In genomic region chr9:88533951-88534455, GRCh38 we compare ENCODE assay signal across 9 cellular contexts. TPM values are rescaled to one million over a fixed set of nuclear protein-coding genes. Genes with fewer than 3 reads are reported as not detected.
DNase-seq lines count a peak whose midpoint lies in the region; ATAC-seq, FAIRE-seq and TF ChIP-seq lines count a peak whose summit lies in the region.
"Had no signal": no experiment of that assay in that cellular context is flagged by ENCODE, and none has a peak within 500 bp of the region (broad histone marks: within the 10 kb centered on the region; RNA-seq: fewer than 3 reads in every experiment).

No MANE protein-coding gene starts in this region.

- no TSS peak for BruUV-seq in K562 (replicated peaks; lab: Mats Ljungman, UMichigan)

- in situ Hi-C loops in K562 (cut with MboI): no loop called here

- no peaks in the 10 kb centered on the region for H3K9me3 ChIP-seq in K562 (replicated peaks; ENCODE audit: control insufficient read depth, insufficient read depth, low read depth, low read length)

- H3K9me1 ChIP-seq in K562 (ENCODE audit: control insufficient read depth, insufficient read depth, low read length): no peaks in the 10 kb centered on the region

- peak; percentile 44 for ATAC-seq in K562
- ATAC-seq in stimulated activated memory B cell treated with anti-CD40 and anti-IgM and Interleukin-4, amounts not matched to agents 10 μg/mL and 1 μg/mL and 100 μg/mL, for 72 hours: peak; percentile 15

- H3K36me3 ChIP-seq in K562 (ENCODE audit: control insufficient read depth, insufficient read depth, low read length): no peaks in the 10 kb centered on the region

- peaks cover 20% of the 10 kb centered on the region for H3K27me3 Mint-ChIP-seq in activated naive CD4-positive, alpha-beta T cell treated with anti-CD3 and anti-CD28 coated beads, Interleukin-2, amount 50 U/mL, for 24 hours
- peaks cover 72% of the 10 kb centered on the region for H3K27me3 Mint-ChIP-seq in stimulated activated memory B cell treated with anti-CD40 and anti-IgM and Interleukin-4, amounts not matched to agents 10 μg/mL and 1 μg/mL and 100 μg/mL, for 72 hours

- peak overlapping the region; percentile 56 for H3K4me3 Mint-ChIP-seq in activated naive CD4-positive, alpha-beta T cell treated with anti-CD3 and anti-CD28 coated beads, Interleukin-2, amount 50 U/mL, for 24 hours
- H3K4me3 Mint-ChIP-seq in stimulated activated memory B cell treated with anti-CD40 and anti-IgM and Interleukin-4, amounts not matched to agents 10 μg/mL and 1 μg/mL and 100 μg/mL, for 72 hours: peak overlapping the region; percentile 16

- peak overlapping the region; percentile 66 for H2AFZ ChIP-seq in K562 (ENCODE audit: low read depth, low read length)

- no peaks in the 10 kb centered on the region for H3K36me3 Mint-ChIP-seq in activated naive CD4-positive, alpha-beta T cell treated with anti-CD3 and anti-CD28 coated beads, Interleukin-2, amount 50 U/mL, for 24 hours
- no peaks in the 10 kb centered on the region for H3K36me3 Mint-ChIP-seq in stimulated activated memory B cell treated with anti-CD40 and anti-IgM and Interleukin-4, amounts not matched to agents 10 μg/mL and 1 μg/mL and 100 μg/mL, for 72 hours

- DNase-seq in activated naive CD4-positive, alpha-beta T cell (lab: John Stamatoyannopoulos, UW): no peak
- DNase-seq in K562 (ENCODE audit: extremely low read depth in 1 of 4, low spot score in 3 of 4) (peak; percentile 30 to 62 (median 46)), iris pigment epithelial cell (ENCODE audit: low read depth) (peak; percentile 66), NCI-H187 (lab: John Stamatoyannopoulos, UW) (no peak), NCI-H1417 treated with DMSO at 0.1 percent for 48 hours (lab: John Stamatoyannopoulos, UW) (no peak), hippocampal formation (lab: John Stamatoyannopoulos, UW) (no peak)

- TF ChIP-seq CTCF in K562 (IDR thresholded peaks at IDR 0.05 in 2 of 3, conservative IDR thresholded peaks at IDR 0.05 in 1 of 3; ENCODE audit: insufficient read depth in 2 of 3, low read depth in 1 of 3, low read length in 3 of 3): no peak

- CTCF ChIA-PET in K562 (lab: Yijun Ruan, JAX; ENCODE audit: low intra/inter-chr PET ratio): no interaction called here

- peaks cover 0 to 16% of the 10 kb centered on the region in 2 experiments; a peak in 2 of 5 replicates for H3K4me1 ChIP-seq in K562 (replicated peaks in 1 of 2; ENCODE audit: control insufficient read depth in 2 of 2, insufficient read depth in 2 of 2, low read length in 2 of 2)

- no peaks in the 10 kb centered on the region for H4K20me1 ChIP-seq in K562 (replicated peaks; ENCODE audit: control insufficient read depth, insufficient read depth, low read length)

- POLR2A ChIA-PET in K562 (lab: Yijun Ruan, JAX): interaction anchor here (0.6 kb wide), 1 partner anchor 11 kb away, joined by 3 read pairs; no protein-coding TSS in a partner anchor

- no peak overlapping the region for H3K27ac ChIP-seq in K562 (ENCODE audit: extremely low read depth, low read depth, low read length)

- peaks cover 21% of the 10 kb centered on the region for H3K4me1 Mint-ChIP-seq in activated naive CD4-positive, alpha-beta T cell treated with anti-CD3 and anti-CD28 coated beads, Interleukin-2, amount 50 U/mL, for 24 hours
- peaks cover 8% of the 10 kb centered on the region for H3K4me1 Mint-ChIP-seq in stimulated activated memory B cell treated with anti-CD40 and anti-IgM and Interleukin-4, amounts not matched to agents 10 μg/mL and 1 μg/mL and 100 μg/mL, for 72 hours

- no peaks in the 10 kb centered on the region for H3K79me2 ChIP-seq in K562 (ENCODE audit: control insufficient read depth, insufficient read depth, low read length)

- no peak for TF ChIP-seq RAD21 in K562 (CRISPR knock-in tag; conservative IDR thresholded peaks at IDR 0.05 in 1 of 2, IDR thresholded peaks at IDR 0.05 in 1 of 2)

- peaks cover 0 to 9% of the 10 kb centered on the region in 2 experiments; a peak in 2 of 5 replicates for H3K27me3 ChIP-seq in K562 (ENCODE audit: control insufficient read depth in 2 of 2, insufficient read depth in 2 of 2, low read length in 2 of 2)

- peak overlapping the region; percentile 28 for H3K4me3 ChIP-seq in K562

- H3K4me2 ChIP-seq in K562 (ENCODE audit: insufficient read depth, low read length): peak overlapping the region; percentile 37

- H3K9me3 Mint-ChIP-seq in activated naive CD4-positive, alpha-beta T cell treated with anti-CD3 and anti-CD28 coated beads, Interleukin-2, amount 50 U/mL, for 24 hours: no peaks in the 10 kb centered on the region
- H3K9me3 Mint-ChIP-seq in stimulated activated memory B cell treated with anti-CD40 and anti-IgM and Interleukin-4, amounts not matched to agents 10 μg/mL and 1 μg/mL and 100 μg/mL, for 72 hours: peaks cover 2% of the 10 kb centered on the region

- peak overlapping the region; percentile 77 for H3K27ac Mint-ChIP-seq in activated naive CD4-positive, alpha-beta T cell treated with anti-CD3 and anti-CD28 coated beads, Interleukin-2, amount 50 U/mL, for 24 hours
- H3K27ac Mint-ChIP-seq in stimulated activated memory B cell treated with anti-CD40 and anti-IgM and Interleukin-4, amounts not matched to agents 10 μg/mL and 1 μg/mL and 100 μg/mL, for 72 hours: no peak overlapping the region

- no peak for FAIRE-seq in K562 (lab: Jason Lieb, UNC)
- FAIRE-seq: colon had no signal

- TF ChIP-seq EP300 in K562 (IDR thresholded peaks at IDR 0.05; ENCODE audit: low read length): no peak

- WGBS in K562 (ENCODE audit: insufficient coverage, low coverage, missing lambda C conversion rate): 0% methylated on average over 9 of the region's 41 CpGs

- no peak for TF ChIP-seq POLR2A in K562 (conservative IDR thresholded peaks at IDR 0.05)

- peak overlapping the region in 1 of 2 experiments; percentile 17; a peak in 1 of 4 replicates for H3K9ac ChIP-seq in K562 (ENCODE audit: insufficient read depth in 1 of 2, low read depth in 2 of 2, low read length in 2 of 2)

- intact Hi-C loops in K562 (cut with micrococcal nuclease): no loop called here

TF ChIP-seq in K562, 482 proteins besides CTCF, POLR2A, EP300 and RAD21:
- TF ChIP-seq CREBBP (IDR thresholded peaks at IDR 0.05; ENCODE audit: low read depth, low read length) (no peak), ZNF263 (CRISPR knock-in tag; IDR thresholded peaks at IDR 0.05; ENCODE audit: borderline replicate concordance) (peak; percentile 51), FOXA1 (IDR thresholded peaks at IDR 0.05; ENCODE audit: borderline replicate concordance) (no peak), TAF9B (IDR thresholded peaks at IDR 0.05; ENCODE audit: partially characterized antibody) (no peak), PHF8 (IDR thresholded peaks at IDR 0.05; ENCODE audit: borderline replicate concordance, low read length) (peak; percentile 29; the same call in 1 of the 2 replicates), ZFX (CRISPR knock-in tag; IDR thresholded peaks at IDR 0.05) (0 out of 2 replicates have a peak, but pooled peaks have one; percentile 13), TOE1 (IDR thresholded peaks at IDR 0.05; ENCODE audit: borderline replicate concordance) (no peak), TOE1 (CRISPR knock-in tag; IDR thresholded peaks at IDR 0.05; ENCODE audit: borderline replicate concordance, low read depth) (no peak), TRIM28 (IDR thresholded peaks at IDR 0.05) (no peak), BRD4 (IDR thresholded peaks at IDR 0.05) (no peak), PCBP1 (IDR thresholded peaks at IDR 0.05; ENCODE audit: low read depth, low read length, poor library complexity, severe bottlenecking) (no peak), EGR1 (conservative IDR thresholded peaks at IDR 0.05) (peak; percentile 64)

RNA-seq across cellular contexts. Expression of gene NXNL2, which starts 1.0 kb away (rescaled TPM):
- not detected in 2 replicates for total RNA-seq in K562 (2011; cell fraction: chromatin; rRNA removed; ENCODE audit: low replicate concordance)
- not detected in 2 replicates for total RNA-seq in K562 (2011; cell fraction: nucleolus; rRNA removed)
- not detected in 2 replicates for total RNA-seq in K562 (2011; cell fraction: nucleoplasm; rRNA removed)
- total RNA-seq in K562 (2014; rRNA removed) (not detected in 2 replicates), K562 (2014; rRNA removed; fragmentation: Illumina TruSeq; extraction: Trizol) (not detected in 2 replicates), K562 (2015; rRNA removed; fragmentation: Illumina TruSeq; extraction: Trizol) (not detected in 2 replicates), K562 (2021) (not detected in 2 replicates)
- polyA plus RNA-seq in K562 (2011; rRNA removed) (0.15 and 0.18 TPM in 2 replicates), K562 (2014; fragmentation: Illumina TruSeq; extraction: Trizol) (not detected in 2 replicates), K562 (2014; fragmentation: Nextera tagmentation; extraction: Ambion mirVana) (not detected), K562 (2014; rRNA removed) (0.19 TPM in 1 of 2 replicates, not detected in the other)
- polyA plus RNA-seq in K562 (2011; cell fraction: cytosol; rRNA removed): 0.22 and 0.30 TPM in 2 replicates
- polyA plus RNA-seq in K562 (2011; cell fraction: nucleus; rRNA removed): 0.39 and 0.50 TPM in 2 replicates
- not detected in 2 replicates for polyA plus RNA-seq in K562 (2012)
- polyA minus RNA-seq in K562 (2011; rRNA and poly(A)+ RNA removed): not detected in 2 replicates
- not detected in 2 replicates for polyA minus RNA-seq in K562 (2011; cell fraction: cytosol; rRNA and poly(A)+ RNA removed)
- 1.1 TPM in 1 of 2 replicates, not detected in the other for polyA minus RNA-seq in K562 (2011; cell fraction: nucleus; rRNA and poly(A)+ RNA removed)

Comparison
In these comparisons a context has a peak if more than half of its experiments do, and no peak if none do; other contexts are left out.
1. DNase-seq: peak in K562 (4 of 4) and iris pigment epithelial cell (single experiment); none in activated naive CD4-positive, alpha-beta T cell (0 of 4), NCI-H187 (0 of 2), NCI-H1417 treated with DMSO at 0.1 percent for 48 hours (single experiment) and hippocampal formation (0 of 2).